Comparison of ENCODE assay signal across 10 cellular contexts in the genomic region with DNA sequence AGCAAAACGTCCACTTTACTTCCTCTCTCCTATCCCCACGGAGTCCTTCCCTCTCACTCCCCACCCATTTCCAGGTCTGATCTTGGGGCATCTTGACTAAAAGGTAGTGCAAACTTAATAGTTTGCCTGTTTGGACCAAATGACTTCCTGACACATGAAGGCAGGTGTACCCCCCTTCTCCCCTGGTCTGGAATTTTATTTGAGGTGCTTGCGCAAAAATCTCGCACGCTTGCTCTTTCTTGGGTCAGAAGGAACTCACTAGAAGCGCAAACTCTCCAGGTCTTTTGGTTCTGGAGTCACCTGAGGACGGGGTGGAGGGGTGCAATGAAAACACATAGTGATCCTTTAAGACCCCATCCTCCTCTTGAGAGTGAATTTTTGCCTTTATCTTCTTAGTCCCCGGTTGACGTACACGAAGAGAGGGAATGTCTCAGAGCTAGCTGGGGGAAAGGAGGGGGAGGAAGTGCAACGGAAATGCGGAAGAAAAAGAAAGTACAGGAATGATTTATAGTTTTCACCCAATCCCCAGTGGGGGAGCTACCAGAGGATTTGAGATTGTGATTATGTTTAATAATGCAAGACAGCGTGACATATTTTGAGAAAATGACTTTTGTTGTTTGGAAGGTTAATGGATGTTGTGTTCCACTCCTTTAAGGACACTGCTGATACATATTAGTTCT. TPM values are rescaled to one million over a fixed set of nuclear protein-coding genes. Genes with fewer than 3 reads are reported as not detected.
DNase-seq lines count a peak whose midpoint lies in the region; ATAC-seq and TF ChIP-seq lines count a peak whose summit lies in the region.
"Had no signal": no experiment of that assay in that cellular context is flagged by ENCODE, and none has a peak within 500 bp of the region (broad histone marks: within the 10 kb centered on the region; RNA-seq: fewer than 3 reads in every experiment).

No MANE protein-coding gene starts in this region.

- no peak overlapping the region for H2BK12ac ChIP-seq in neuronal stem cell (ENCODE audit: low read length)

- H3K23ac ChIP-seq in neuronal stem cell (ENCODE audit: low read depth, low read length, poor library complexity) = no peak overlapping the region

- peak overlapping the region; percentile 52 for H3K4me3 Mint-ChIP-seq in T-helper 17 cell

- H2AFZ ChIP-seq in neuronal stem cell (ENCODE audit: low read length) = no peak overlapping the region

- no peak overlapping the region for H2BK15ac ChIP-seq in neuronal stem cell (ENCODE audit: low read length)

- WGBS in neuronal stem cell (ENCODE audit: extremely low coverage in 2 of 2, insufficient read length in 2 of 2, insufficient replicate concordance in 1 of 2), 2 donors = no CpG with 5 or more reads among the region's 13 CpGs

- H2BK120ac ChIP-seq in neuronal stem cell (ENCODE audit: low read depth, low read length) = no peak overlapping the region

- H3K4me2 ChIP-seq in BLaER1 = peak overlapping the region; percentile 35; the same call in 1 of the 2 replicates
- peak overlapping the region; percentile 40 for H3K4me2 ChIP-seq in neuronal stem cell (ENCODE audit: insufficient read depth, low read length, poor library complexity, severe bottlenecking)

- no peak overlapping the region for H3K4ac ChIP-seq in neuronal stem cell (ENCODE audit: low read length)

- peaks cover 53% of the 10 kb centered on the region for H3K27me3 Mint-ChIP-seq in T-helper 17 cell

- H3K4me3 ChIP-seq in BLaER1 (no peak overlapping the region), cardiac muscle cell (peak overlapping the region; percentile 15), neuronal stem cell (ENCODE audit: low read length in 2 of 2) (no peak overlapping the region), mucosa of descending colon (no peak overlapping the region)

- DNase-seq in T-helper 17 cell = no peak
- DNase-seq in cardiac muscle cell (ENCODE audit: low read depth in 1 of 2, low spot score in 1 of 2) = peak in 1 of 2 donors; percentile 54
- no peak for DNase-seq in neuronal stem cell (ENCODE audit: low spot score)
- DNase-seq in AG20443 (ENCODE audit: low spot score) = no peak
- no peak for DNase-seq in mucosa of descending colon
- DNase-seq in SHP77 (lab: John Stamatoyannopoulos, UW) = no peak
- DNase-seq in UCSD-AML1 (lab: John Stamatoyannopoulos, UW; ENCODE audit: unreplicated experiment) = no peak
- DNase-seq: pancreas had no signal

- no peaks in the 10 kb centered on the region for H3K36me3 Mint-ChIP-seq in T-helper 17 cell (ENCODE audit: low read depth)

- H3K4me1 ChIP-seq in BLaER1 = peaks cover 8% of the 10 kb centered on the region; the same call in 1 of the 2 replicates
- H3K4me1 ChIP-seq in cardiac muscle cell (ENCODE audit: low read depth) = peaks cover 12% of the 10 kb centered on the region
- H3K4me1 ChIP-seq in neuronal stem cell (ENCODE audit: control insufficient read depth in 2 of 2, insufficient read depth in 1 of 2, low read depth in 1 of 2, low read length in 2 of 2) = peaks cover 6 to 8% of the 10 kb centered on the region in 2 donors
- peaks cover 5% of the 10 kb centered on the region for H3K4me1 ChIP-seq in mucosa of descending colon (ENCODE audit: low read depth)

- H2BK5ac ChIP-seq in neuronal stem cell (ENCODE audit: low read length) = no peak overlapping the region

- no peak overlapping the region for H4K8ac ChIP-seq in neuronal stem cell (ENCODE audit: low read depth, low read length)

- no peak overlapping the region for H2AK5ac ChIP-seq in neuronal stem cell (ENCODE audit: low read depth, low read length)

- H4K91ac ChIP-seq in neuronal stem cell (ENCODE audit: low read depth, low read length, poor library complexity) = no peak overlapping the region

- H3K27ac ChIP-seq in BLaER1 (no peak overlapping the region), cardiac muscle cell (no peak overlapping the region), neuronal stem cell (replicated peaks; ENCODE audit: low read length) (no peak overlapping the region)
- H3K27ac ChIP-seq: pancreas had no signal

- H3K14ac ChIP-seq in neuronal stem cell (ENCODE audit: low read length) = no peak overlapping the region

- no peak for ATAC-seq in T-helper 17 cell
- no peak for ATAC-seq in mucosa of descending colon

- peaks cover 19% of the 10 kb centered on the region for H3K4me1 Mint-ChIP-seq in T-helper 17 cell

- H3K27me3 ChIP-seq in BLaER1 (peaks cover 25% of the 10 kb centered on the region), cardiac muscle cell (peaks cover 51% of the 10 kb centered on the region), neuronal stem cell (ENCODE audit: control insufficient read depth in 3 of 3, insufficient read depth in 3 of 3, low read depth in 1 of 3, low read length in 3 of 3) (peaks cover 0 to 7% (median 0%) of the 10 kb centered on the region in 3 experiments)

- no peak overlapping the region for H3K18ac ChIP-seq in neuronal stem cell (ENCODE audit: low read length)

- H3K36me3 ChIP-seq in BLaER1 = no peaks in the 10 kb centered on the region
- no peaks in the 10 kb centered on the region for H3K36me3 ChIP-seq in cardiac muscle cell
- H3K36me3 ChIP-seq in neuronal stem cell (replicated peaks in 1 of 2; ENCODE audit: control insufficient read depth in 2 of 2, insufficient read depth in 2 of 2, low read length in 2 of 2) = peaks cover 0 to 19% of the 10 kb centered on the region in 2 donors
- no peaks in the 10 kb centered on the region for H3K36me3 ChIP-seq in mucosa of descending colon (ENCODE audit: low read depth)
- H3K36me3 ChIP-seq: pancreas had no signal

- no peaks in the 10 kb centered on the region for H3K9me3 ChIP-seq in BLaER1
- no peaks in the 10 kb centered on the region for H3K9me3 ChIP-seq in T-helper 17 cell (ENCODE audit: control insufficient read depth, low read length, poor library complexity, severe bottlenecking)
- H3K9me3 ChIP-seq in cardiac muscle cell (ENCODE audit: low read depth) = no peaks in the 10 kb centered on the region
- H3K9me3 ChIP-seq in neuronal stem cell (replicated peaks in 1 of 2; ENCODE audit: control insufficient read depth in 2 of 2, insufficient read depth in 1 of 2, low read depth in 1 of 2, low read length in 2 of 2) = no peaks in the 10 kb centered on the region
- H3K9me3 ChIP-seq in mucosa of descending colon = no peaks in the 10 kb centered on the region
- H3K9me3 ChIP-seq: pancreas had no signal

- no peak overlapping the region for H3K27ac Mint-ChIP-seq in T-helper 17 cell

- no peaks in the 10 kb centered on the region for H3K79me1 ChIP-seq in neuronal stem cell (ENCODE audit: low read depth, low read length)

- no peaks in the 10 kb centered on the region for H4K20me1 ChIP-seq in BLaER1

- H3K9ac ChIP-seq in BLaER1 (no peak overlapping the region), neuronal stem cell (ENCODE audit: low read depth, low read length, poor library complexity) (no peak overlapping the region)

- TF ChIP-seq CTCF in cardiac muscle cell (IDR thresholded peaks at IDR 0.05; ENCODE audit: low read depth, low read length) = no peak
- no peak for TF ChIP-seq CTCF in mucosa of descending colon (IDR thresholded peaks at IDR 0.05)

- intact Hi-C loops in mucosa of descending colon (cut with DNase I, micrococcal nuclease) = no loop called here

RNA-seq across cellular contexts. Expression of a gene that starts 4.9 kb away (rescaled TPM):
- total RNA-seq in T-helper 17 cell (not detected), cardiac muscle cell (0.81 and 1.4 TPM in 2 replicates), mucosa of descending colon (1 to 10 TPM in 1 of 3 donors, under 1 TPM in 2; 0.43 to 7.8 (median 0.72) TPM)
- 1.2 and 2.5 TPM in 2 replicates for polyA plus RNA-seq in cardiac muscle cell
- polyA plus RNA-seq in neuronal stem cell (2013, experiment 1 of 2) = 1.7 TPM
- polyA plus RNA-seq in neuronal stem cell (2013, experiment 2 of 2) = 1.8 TPM
- total RNA-seq: T-helper 2 cell treated with Interferon-gamma antibody and Interleukin-4, amounts not matched to agents 100 ng/mL and 5 ng/mL, for 36 hours had no signal
